In the genomic region with DNA sequence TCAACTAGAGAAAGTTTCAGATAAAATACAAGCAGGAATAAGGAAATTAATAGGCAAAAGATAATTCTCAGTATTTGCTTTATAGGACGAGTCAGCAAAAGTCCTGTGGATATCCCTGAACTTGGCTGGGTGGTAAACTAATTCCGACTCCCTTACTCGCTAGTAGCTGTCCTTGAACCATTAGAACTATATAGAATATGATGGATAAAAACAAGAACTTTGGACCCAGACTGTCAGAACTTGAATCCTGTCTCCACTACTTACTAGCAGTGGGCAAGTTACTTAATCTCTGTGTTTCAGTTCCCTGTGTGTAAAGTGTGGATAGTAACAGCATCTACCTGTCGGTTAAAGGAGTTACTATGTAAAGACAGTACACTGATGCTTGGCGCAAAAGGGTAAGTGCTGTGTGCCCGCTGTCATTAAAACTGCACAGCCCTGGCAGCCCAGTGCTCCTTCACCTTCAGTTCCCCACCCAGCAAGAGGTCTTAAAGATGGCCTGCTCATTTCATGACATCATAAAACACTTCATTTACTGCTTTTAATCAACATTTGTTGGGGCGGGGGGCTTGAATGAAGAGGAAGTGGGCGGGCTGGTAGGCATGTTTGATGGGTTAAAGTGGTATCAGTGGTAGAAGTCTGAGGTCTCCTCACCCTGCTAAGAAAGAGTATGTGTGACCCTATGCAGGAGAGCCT, we compare ENCODE assay signal across 1 cellular context.
TF ChIP-seq lines count a peak whose summit lies in the region.

No MANE protein-coding gene starts in this region.

TF ChIP-seq in IMR-90, 13 proteins besides CTCF, POLR2A, EP300 and RAD21:
- peak; percentile 48 for TF ChIP-seq MAFK (IDR thresholded peaks at IDR 0.05; ENCODE audit: low read depth, low read length)
- no peak for TF ChIP-seq RCOR1 (IDR thresholded peaks at IDR 0.05; ENCODE audit: insufficient replicate concordance, low read length)
